ENCODE assay signal across 22 cellular contexts in genomic region chr18:78297048-78297447, GRCh38.
"Had no signal": no experiment of that assay in that cellular context is flagged by ENCODE, and none has a peak within 500 bp of the region (broad histone marks: within the 10 kb centered on the region; RNA-seq: fewer than 3 reads in every experiment).

No MANE protein-coding gene starts in this region.

- H3K9ac ChIP-seq: KMS-11, SK-N-SH had no signal

- ATAC-seq: Panc1, PC-3 had no signal

- H3K27ac ChIP-seq: KMS-11, RWPE1 had no signal

- H3K9me3 ChIP-seq: SK-N-SH had no signal

- H3K4me2 ChIP-seq: KMS-11, SK-N-SH had no signal

- DNase-seq: IMR-90, Kasumi-1, MM.1S, NCI-H1092 treated with DMSO at 0.1 percent for 48 hours, NCI-H1436, NCI-H187, NCI-H2029, NCI-H2081 treated with DMSO at 0.1 percent for 48 hours, NCI-H2171, NCI-H226, NCI-H446, NCI-H510A, NCI-H524 treated with DMSO at 0.1 percent for 48 hours, NCI-H69, NCI-H774, PC-3, SHP77, SK-N-SH, SW 1271 had no signal
